In genomic region chr16:81266680-81267095, GRCh38 we compare ENCODE assay signal across 1 cellular context.
TF ChIP-seq lines count a peak whose summit lies in the region.

No MANE protein-coding gene starts in this region.

TF ChIP-seq in HepG2, 621 proteins besides CTCF, POLR2A, EP300 and RAD21 (continued from another document):
- TF ChIP-seq ATF5 (CRISPR knock-in tag; IDR thresholded peaks at IDR 0.05; ENCODE audit: low read depth) (no peak), ZNF263 (CRISPR knock-in tag; IDR thresholded peaks at IDR 0.05) (no peak), DR1 (CRISPR knock-in tag; IDR thresholded peaks at IDR 0.05) (no peak), JDP2 (CRISPR knock-in tag; IDR thresholded peaks at IDR 0.05; ENCODE audit: borderline replicate concordance) (no peak), ZNF709 (CRISPR knock-in tag; IDR thresholded peaks at IDR 0.05) (no peak)
